Comparison of ENCODE assay signal across 11 cellular contexts in the genomic region with DNA sequence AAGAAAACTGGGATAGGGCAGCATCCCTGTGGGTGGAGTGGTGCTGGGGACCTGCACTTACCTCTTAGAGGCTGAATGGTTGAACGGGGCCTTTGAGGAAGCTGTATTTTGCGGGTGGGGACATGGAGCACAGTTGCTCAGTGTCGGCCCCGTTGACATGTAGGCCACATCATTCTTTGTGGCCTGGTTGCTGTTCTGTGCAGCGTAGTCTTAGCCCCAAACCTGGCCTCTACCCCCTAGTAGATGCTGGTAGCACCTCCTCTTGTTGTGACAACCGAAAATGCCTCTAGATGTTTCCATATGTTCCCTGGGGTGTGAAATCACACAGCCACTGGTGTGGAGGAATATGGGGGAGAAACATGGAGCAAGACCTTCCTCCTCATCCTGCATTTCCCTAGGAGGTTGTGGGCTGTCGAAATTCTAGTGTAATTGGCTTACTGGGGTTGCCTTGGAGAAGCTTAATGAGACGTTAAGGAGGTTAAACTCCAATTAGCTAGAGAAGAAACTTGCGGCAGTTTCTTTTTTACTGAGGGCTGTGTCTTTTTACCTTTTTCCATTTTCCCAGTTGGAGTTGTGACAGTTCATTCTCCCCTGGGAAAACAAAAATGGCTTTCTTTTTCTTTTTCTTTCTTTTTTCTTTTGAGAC. TPM values are rescaled to one million over a fixed set of nuclear protein-coding genes. Genes with fewer than 3 reads are reported as not detected.
DNase-seq lines count a peak whose midpoint lies in the region; ATAC-seq lines count a peak whose summit lies in the region.
"Had no signal": no experiment of that assay in that cellular context is flagged by ENCODE, and none has a peak within 500 bp of the region (broad histone marks: within the 10 kb centered on the region; RNA-seq: fewer than 3 reads in every experiment).

No MANE protein-coding gene starts in this region.

- H3K4me3 Mint-ChIP-seq in stimulated activated naive CD8-positive, alpha-beta T cell treated with anti-CD3 and anti-CD28 coated beads, Interleukin-15, Interleukin-2, amounts not matched to agents 100 ng/mL and 50 ng/mL, for 24 hours: no peak overlapping the region
- H3K4me3 Mint-ChIP-seq in activated naive CD8-positive, alpha-beta T cell treated with anti-CD3 and anti-CD28 coated beads for 36 hours: no peak overlapping the region
- H3K4me3 Mint-ChIP-seq in naive thymus-derived CD8-positive, alpha-beta T cell: peak overlapping the region in 4 of 10 donors; percentile 11 to 30 (median 25)

- peaks cover 95% of the 10 kb centered on the region for H3K4me1 Mint-ChIP-seq in stimulated activated naive CD8-positive, alpha-beta T cell treated with anti-CD3 and anti-CD28 coated beads, Interleukin-15, Interleukin-2, amounts not matched to agents 100 ng/mL and 50 ng/mL, for 24 hours (ENCODE audit: low read depth)
- peaks cover 74% of the 10 kb centered on the region for H3K4me1 Mint-ChIP-seq in activated naive CD8-positive, alpha-beta T cell treated with anti-CD3 and anti-CD28 coated beads for 36 hours
- H3K4me1 Mint-ChIP-seq in naive thymus-derived CD8-positive, alpha-beta T cell: peaks cover 40 to 88% (median 87%) of the 10 kb centered on the region in 4 donors

- H3K27ac Mint-ChIP-seq in stimulated activated naive CD8-positive, alpha-beta T cell treated with anti-CD3 and anti-CD28 coated beads, Interleukin-15, Interleukin-2, amounts not matched to agents 100 ng/mL and 50 ng/mL, for 24 hours: peak overlapping the region; percentile 98
- peak overlapping the region; percentile 98 for H3K27ac Mint-ChIP-seq in activated naive CD8-positive, alpha-beta T cell treated with anti-CD3 and anti-CD28 coated beads for 36 hours
- H3K27ac Mint-ChIP-seq in naive thymus-derived CD8-positive, alpha-beta T cell: peak overlapping the region; percentile 91 to 99 (median 97)

- POLR2A ChIA-PET in naive thymus-derived CD8-positive, alpha-beta T cell (lab: Charles Lee): interaction anchor here (0.5 to 2.9 kb wide), 4 partner anchors 8 to 147 kb away, joined by 3 to 17 read pairs (median 5); no protein-coding TSS in a partner anchor

- ATAC-seq in stimulated activated naive CD8-positive, alpha-beta T cell treated with anti-CD3 and anti-CD28 coated beads, Interleukin-15, Interleukin-2, amounts not matched to agents 100 U/mL and 50 U/mL, for 24 hours: no peak
- ATAC-seq in naive thymus-derived CD8-positive, alpha-beta T cell: no peak
- ATAC-seq in GM18519 (IDR thresholded peaks at IDR 0.05; ENCODE audit: low FRiP score, unreplicated experiment) (no peak), HG02981 (IDR thresholded peaks at IDR 0.05; ENCODE audit: unreplicated experiment) (no peak)

- DNase-seq in stimulated activated naive CD8-positive, alpha-beta T cell treated with anti-CD3 and anti-CD28 coated beads, Interleukin-15, Interleukin-2, amounts not matched to agents 100 U/mL and 50 U/mL, for 24 hours: no peak
- DNase-seq in activated naive CD8-positive, alpha-beta T cell treated with anti-CD3 and anti-CD28 coated beads for 36 hours: no peak
- peak in 1 of 10 donors; percentile 5 for DNase-seq in naive thymus-derived CD8-positive, alpha-beta T cell
- no peak for DNase-seq in activated effector memory CD4-positive, alpha-beta T cell treated with anti-CD3 and anti-CD28 coated beads, Interleukin-2, amount 50 U/mL, for 16 hours
- no peak for DNase-seq in stimulated activated CD4-positive, alpha-beta T cell treated with anti-CD3 and anti-CD28 coated beads, Interleukin-4, amount 100 ng/mL, for 4 hours
- DNase-seq: GDM1, midbrain, NCI-H226 had no signal

- peaks cover 40% of the 10 kb centered on the region for H3K36me3 Mint-ChIP-seq in stimulated activated naive CD8-positive, alpha-beta T cell treated with anti-CD3 and anti-CD28 coated beads, Interleukin-15, Interleukin-2, amounts not matched to agents 100 ng/mL and 50 ng/mL, for 24 hours (ENCODE audit: low read depth)
- H3K36me3 Mint-ChIP-seq in activated naive CD8-positive, alpha-beta T cell treated with anti-CD3 and anti-CD28 coated beads for 36 hours: peaks cover 74% of the 10 kb centered on the region
- H3K36me3 Mint-ChIP-seq in naive thymus-derived CD8-positive, alpha-beta T cell: peaks cover 0 to 9% (median 3%) of the 10 kb centered on the region in 3 donors

- H3K9me3 Mint-ChIP-seq in stimulated activated naive CD8-positive, alpha-beta T cell treated with anti-CD3 and anti-CD28 coated beads, Interleukin-15, Interleukin-2, amounts not matched to agents 100 ng/mL and 50 ng/mL, for 24 hours: peaks cover 12% of the 10 kb centered on the region
- H3K9me3 Mint-ChIP-seq in activated naive CD8-positive, alpha-beta T cell treated with anti-CD3 and anti-CD28 coated beads for 36 hours: peaks cover 16% of the 10 kb centered on the region
- H3K9me3 Mint-ChIP-seq in naive thymus-derived CD8-positive, alpha-beta T cell: peaks cover 0 to 10% (median 2%) of the 10 kb centered on the region in 9 donors

- no peaks in the 10 kb centered on the region for H3K27me3 Mint-ChIP-seq in stimulated activated naive CD8-positive, alpha-beta T cell treated with anti-CD3 and anti-CD28 coated beads, Interleukin-15, Interleukin-2, amounts not matched to agents 100 ng/mL and 50 ng/mL, for 24 hours
- no peaks in the 10 kb centered on the region for H3K27me3 Mint-ChIP-seq in activated naive CD8-positive, alpha-beta T cell treated with anti-CD3 and anti-CD28 coated beads for 36 hours
- H3K27me3 Mint-ChIP-seq in naive thymus-derived CD8-positive, alpha-beta T cell: no peaks in the 10 kb centered on the region

RNA-seq across cellular contexts. Expression of a gene that starts 9.4 kb away (rescaled TPM):
- 10 to 100 TPM; 57.0 to 61.9 TPM for total RNA-seq in activated naive CD8-positive, alpha-beta T cell treated with anti-CD3 and anti-CD28 coated beads for 36 hours
- 10 to 100 TPM; 66.7 to 68.6 TPM for total RNA-seq in naive thymus-derived CD8-positive, alpha-beta T cell
- polyA plus RNA-seq in naive thymus-derived CD8-positive, alpha-beta T cell: 1 to 10 TPM; 3.7 to 9.0 (median 4.3) TPM
